ENCODE assay signal across 10 cellular contexts in the genomic region with DNA sequence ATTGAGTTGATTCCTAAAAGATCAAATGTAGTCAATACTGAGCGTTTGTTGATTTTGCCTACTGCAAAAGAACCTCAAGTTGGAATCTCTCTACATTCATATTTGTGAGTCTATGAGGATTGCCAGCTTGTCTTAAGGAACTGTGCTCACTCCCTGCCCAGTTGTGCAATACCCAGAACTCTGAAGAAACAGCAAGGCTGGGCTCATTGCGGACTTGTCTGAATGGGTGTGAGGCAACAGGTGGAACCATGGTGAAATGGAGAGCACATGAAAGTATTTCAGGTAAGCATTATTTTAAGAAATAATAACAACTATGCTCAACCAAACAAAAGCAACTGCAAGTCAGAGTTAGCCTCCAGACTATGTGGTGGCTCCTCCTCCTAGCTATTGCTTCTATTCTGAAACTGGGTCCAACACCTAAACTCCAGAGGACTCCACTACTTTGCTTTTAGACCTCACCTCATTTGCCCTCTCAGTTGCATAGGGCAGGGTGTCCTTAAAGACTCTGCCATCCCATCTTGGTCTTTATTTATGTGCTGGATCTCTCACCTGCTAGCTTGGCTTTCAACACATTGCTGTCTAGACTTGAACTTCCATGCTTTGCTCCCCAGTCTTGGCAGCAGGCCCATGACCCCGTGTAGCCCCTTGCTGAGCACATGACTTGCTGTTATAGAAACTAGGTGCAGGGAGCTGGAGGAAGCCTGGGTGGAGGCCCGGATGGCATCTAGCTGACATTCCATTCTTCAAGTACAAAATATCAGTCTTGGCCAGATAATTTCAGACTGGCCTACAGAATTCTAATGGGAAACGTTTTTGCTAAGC.
DNase-seq lines count a peak whose midpoint lies in the region; ATAC-seq and TF ChIP-seq lines count a peak whose summit lies in the region.
"Had no signal": no experiment of that assay in that cellular context is flagged by ENCODE, and none has a peak within 500 bp of the region (broad histone marks: within the 10 kb centered on the region; RNA-seq: fewer than 3 reads in every experiment).

No MANE protein-coding gene starts in this region.

- TF ChIP-seq CTCF in lower lobe of right lung (IDR thresholded peaks at IDR 0.05) = no peak

- intact Hi-C loops in lower lobe of right lung (cut with DNase I) (no loop called here), aorta (cut with DNase I) (no loop called here)

- H3K27me3 ChIP-seq in esophagus (ENCODE audit: control insufficient read depth in 1 of 2, insufficient read depth in 2 of 2, low read length in 2 of 2) (no peaks in the 10 kb centered on the region), lower lobe of right lung (ENCODE audit: low read depth) (no peaks in the 10 kb centered on the region), aorta (ENCODE audit: control insufficient read depth in 1 of 2, insufficient read depth in 2 of 2, low read length in 1 of 2) (no peaks in the 10 kb centered on the region)

- ATAC-seq in lower lobe of right lung (peak; percentile 89 to 93), aorta (ENCODE audit: low FRiP score) (peak; percentile 82), HG02870 (IDR thresholded peaks at IDR 0.05; ENCODE audit: unreplicated experiment) (no peak), HG02938 (IDR thresholded peaks at IDR 0.05; ENCODE audit: unreplicated experiment) (no peak)
- ATAC-seq: effector memory CD8-positive, alpha-beta T cell; GM12878 had no signal

- H3K4me1 ChIP-seq in esophagus (ENCODE audit: control insufficient read depth in 2 of 2, insufficient read depth in 2 of 2, low read length in 1 of 2) (peaks cover 0 to 12% of the 10 kb centered on the region in 2 donors), lower lobe of right lung (peaks cover 29% of the 10 kb centered on the region), aorta (ENCODE audit: control insufficient read depth in 1 of 2, insufficient read depth in 2 of 2, low read length in 2 of 2) (peaks cover 0 to 4% of the 10 kb centered on the region in 2 donors)

- 26 to 39% methylated on average over 5 of the region's 5 CpGs for WGBS in esophagus, 2 donors
- 14 to 20% methylated on average over 5 of the region's 5 CpGs for WGBS in aorta, 2 donors

- DNase-seq in NCI-H2196 (lab: John Stamatoyannopoulos, UW; ENCODE audit: unreplicated experiment) (peak; percentile 19), NCI-H2196 treated with DMSO at 0.1 percent for 48 hours (lab: John Stamatoyannopoulos, UW; ENCODE audit: unreplicated experiment) (no peak), lower lobe of right lung (peak; percentile 81), aorta (peak; percentile 83 to 92)
- DNase-seq in stimulated activated CD4-positive, alpha-beta T cell treated with anti-CD3 and anti-CD28 coated beads, Interleukin-15, amount 100 ng/mL, for 24 hours = no peak
- DNase-seq: effector memory CD8-positive, alpha-beta T cell had no signal

- H3K27ac ChIP-seq in esophagus (ENCODE audit: low read depth in 2 of 2, low read length in 1 of 2) (peak overlapping the region; percentile 76 to 88), lower lobe of right lung (no peak overlapping the region), aorta (ENCODE audit: low read depth in 1 of 2, low read length in 2 of 2) (peak overlapping the region; percentile 9 to 79)

- no peaks in the 10 kb centered on the region for H3K9me3 ChIP-seq in esophagus (ENCODE audit: control insufficient read depth in 2 of 2, insufficient read depth in 1 of 2, low read depth in 1 of 2, low read length in 1 of 2)
- H3K9me3 ChIP-seq in lower lobe of right lung = no peaks in the 10 kb centered on the region
- no peaks in the 10 kb centered on the region for H3K9me3 ChIP-seq in aorta (ENCODE audit: control insufficient read depth, low read length)

- H3K4me3 ChIP-seq in esophagus (ENCODE audit: low read depth in 1 of 2, low read length in 2 of 2) = no peak overlapping the region
- H3K4me3 ChIP-seq in lower lobe of right lung = no peak overlapping the region
- H3K4me3 ChIP-seq in aorta (ENCODE audit: low read length in 2 of 2) = no peak overlapping the region
- H3K4me3 ChIP-seq: GM12878 had no signal

- H3K36me3 ChIP-seq in esophagus (ENCODE audit: control insufficient read depth in 2 of 2, insufficient read depth in 2 of 2, low read length in 1 of 2) = no peaks in the 10 kb centered on the region
- H3K36me3 ChIP-seq in lower lobe of right lung = no peaks in the 10 kb centered on the region
- H3K36me3 ChIP-seq in aorta (ENCODE audit: control insufficient read depth in 1 of 2, insufficient read depth in 2 of 2, low read length in 1 of 2) = no peaks in the 10 kb centered on the region

Comparison
In these comparisons a context has a peak if more than half of its experiments do, and no peak if none do; other contexts are left out.
1. DNase-seq: peak in NCI-H2196 (single experiment), lower lobe of right lung (single experiment) and aorta (2 of 2); none in NCI-H2196 treated with DMSO at 0.1 percent for 48 hours (single experiment) and stimulated activated CD4-positive, alpha-beta T cell treated with anti-CD3 and anti-CD28 coated beads, Interleukin-15, amount 100 ng/mL, for 24 hours (single experiment).
2. ATAC-seq: peak in lower lobe of right lung (2 of 2) and aorta (single experiment); none in HG02870 (single experiment) and HG02938 (single experiment).